ENCODE assay signal across 10 cellular contexts in the genomic region with DNA sequence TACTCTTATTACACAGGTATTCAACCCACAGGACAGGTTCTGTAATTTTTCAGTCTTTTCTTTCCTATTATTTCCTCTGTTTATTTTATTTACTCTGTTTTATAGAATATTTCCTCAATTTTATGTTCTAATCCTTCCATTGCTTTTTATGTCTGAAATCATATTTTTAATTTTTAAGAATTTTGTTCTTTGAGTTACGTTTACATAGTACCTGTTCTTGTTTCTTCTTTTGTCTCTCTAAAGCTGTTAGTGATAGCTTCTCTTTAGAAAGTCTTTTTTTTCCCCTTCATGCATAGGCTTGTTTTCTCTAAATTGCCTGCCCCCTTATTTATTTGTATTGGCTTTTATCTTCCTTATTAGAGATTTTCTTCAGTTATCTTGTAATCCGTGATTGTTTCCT.
"Had no signal": no experiment of that assay in that cellular context is flagged by ENCODE, and none has a peak within 500 bp of the region (broad histone marks: within the 10 kb centered on the region; RNA-seq: fewer than 3 reads in every experiment).

No MANE protein-coding gene starts in this region.

- H2AFZ ChIP-seq: GM23248, GM23338 had no signal

- H3K27ac ChIP-seq: GM23248 had no signal

- H3K9me3 ChIP-seq: HAP-1 had no signal

- H3K4me3 ChIP-seq: GM23248, GM23338, HAP-1 had no signal

- H3K4me3 Mint-ChIP-seq: GM23338, H9, HFFc6 had no signal

- H3K36me3 ChIP-seq: HAP-1 had no signal

- DNase-seq: GM23248, GOT3, H7, H9, HCEC 1CT, HFFc6 had no signal

- H3K27ac Mint-ChIP-seq: GM23338, H9, HFFc6 had no signal

- H3K4me1 ChIP-seq: HAP-1 had no signal

- H3K4me2 ChIP-seq: GM23338 had no signal

- H3K9ac ChIP-seq: GM23248 had no signal

- FAIRE-seq: H1, H54 had no signal

- H3K4me1 Mint-ChIP-seq: GM23338 had no signal
